ENCODE assay signal across 22 cellular contexts in genomic region chr2:22485456-22485855, GRCh38.
DNase-seq lines count a peak whose midpoint lies in the region; ATAC-seq and TF ChIP-seq lines count a peak whose summit lies in the region.
"Had no signal": no experiment of that assay in that cellular context is flagged by ENCODE, and none has a peak within 500 bp of the region (broad histone marks: within the 10 kb centered on the region; RNA-seq: fewer than 3 reads in every experiment).

No MANE protein-coding gene starts in this region.

- no peak overlapping the region for H3K18ac ChIP-seq in trophoblast cell (ENCODE audit: low read length)

- H2AFZ ChIP-seq in trophoblast cell (ENCODE audit: insufficient read depth, low read length, poor library complexity) = no peak overlapping the region
- H2AFZ ChIP-seq: GM23248 had no signal

- H3K4me1 ChIP-seq in trophoblast cell (ENCODE audit: control insufficient read depth in 1 of 2, insufficient read depth in 2 of 2, low read length in 2 of 2) (peaks cover 0 to 12% of the 10 kb centered on the region in 2 experiments), colonic mucosa (no peaks in the 10 kb centered on the region)
- H3K4me1 ChIP-seq: BLaER1 had no signal

- POLR2A ChIA-PET in WTC11 (lab: Charles Lee) = no interaction called here
- POLR2A ChIA-PET in CD4-positive, alpha-beta T cell (lab: Charles Lee) = no interaction called here

- H3K9ac ChIP-seq in trophoblast cell (ENCODE audit: low read length) = no peak overlapping the region
- no peak overlapping the region for H3K9ac ChIP-seq in colonic mucosa (ENCODE audit: low read depth in 2 of 2, low read length in 2 of 2)
- H3K9ac ChIP-seq: BLaER1, GM23248 had no signal

- H3K9me3 ChIP-seq in trophoblast cell (ENCODE audit: insufficient read depth, low read depth, low read length) = no peaks in the 10 kb centered on the region
- H3K9me3 ChIP-seq in CD4-positive, alpha-beta T cell (ENCODE audit: control insufficient read depth, low read length) = no peaks in the 10 kb centered on the region
- H3K9me3 ChIP-seq in colonic mucosa = no peaks in the 10 kb centered on the region

- no peaks in the 10 kb centered on the region for H3K79me2 ChIP-seq in trophoblast cell (ENCODE audit: control insufficient read depth, insufficient read depth, low read length, poor library complexity)

- H3K4ac ChIP-seq in trophoblast cell (ENCODE audit: low read depth, low read length) = no peak overlapping the region

- no peak overlapping the region for H4K8ac ChIP-seq in trophoblast cell (ENCODE audit: low read depth, low read length)

- H3K36me3 Mint-ChIP-seq in WTC11 = no peaks in the 10 kb centered on the region; the same call in 1 of the 2 replicates
- H3K36me3 Mint-ChIP-seq in CD4-positive, alpha-beta T cell (ENCODE audit: low read depth) = no peaks in the 10 kb centered on the region
- H3K36me3 Mint-ChIP-seq: CD14-positive monocyte; CD8-positive, alpha-beta T cell; IgD-negative memory B cell had no signal

- TF ChIP-seq CTCF in WTC11 (IDR thresholded peaks at IDR 0.05) (no peak), colonic mucosa (IDR thresholded peaks at IDR 0.05) (no peak)
- TF ChIP-seq CTCF in CD4-positive, alpha-beta T cell (IDR thresholded peaks at IDR 0.05) = no peak

- no peak overlapping the region for H4K12ac ChIP-seq in trophoblast cell (ENCODE audit: low read depth, low read length)

- peaks cover 20% of the 10 kb centered on the region for H3K9me3 Mint-ChIP-seq in WTC11
- peaks cover 2% of the 10 kb centered on the region for H3K9me3 Mint-ChIP-seq in CD4-positive, alpha-beta T cell

- H2BK12ac ChIP-seq in trophoblast cell (ENCODE audit: low read length) = no peak overlapping the region

- no peak overlapping the region for H3K4me3 Mint-ChIP-seq in WTC11
- no peak overlapping the region for H3K4me3 Mint-ChIP-seq in CD4-positive, alpha-beta T cell
- H3K4me3 Mint-ChIP-seq: CD14-positive monocyte; CD8-positive, alpha-beta T cell; HFFc6; IgD-negative memory B cell had no signal

- no CpG with 5 or more reads among the region's 2 CpGs for WGBS in trophoblast cell (ENCODE audit: extremely low coverage, insufficient coverage, insufficient read length)

- DNase-seq in ELF-1 (ENCODE audit: low read depth, low spot score) = peak; percentile 17
- DNase-seq in WTC11 (ENCODE audit: low spot score) = no peak
- peak; percentile 19 for DNase-seq in iPS DF 4.7 (ENCODE audit: extremely low read depth, low spot score)
- no peak for DNase-seq in trophoblast cell
- DNase-seq in CD4-positive, alpha-beta T cell = no peak
- no peak for DNase-seq in colonic mucosa
- DNase-seq: 8988T; Calu3; CD8-positive, alpha-beta T cell; DMS 273 treated with DMSO at 0.1 percent for 48 hours; DMS53; DND-41; EL; GM23248; H7; HFFc6 had no signal

- H3K4me3 ChIP-seq in trophoblast cell (ENCODE audit: low read depth, low read length) (no peak overlapping the region), colonic mucosa (no peak overlapping the region)
- H3K4me3 ChIP-seq: BLaER1, GM23248 had no signal

- H3K27me3 Mint-ChIP-seq in WTC11 (ENCODE audit: low read depth) = no peaks in the 10 kb centered on the region
- no peaks in the 10 kb centered on the region for H3K27me3 Mint-ChIP-seq in CD4-positive, alpha-beta T cell
- H3K27me3 Mint-ChIP-seq: IgD-negative memory B cell had no signal

- no peak overlapping the region for H3K27ac Mint-ChIP-seq in WTC11
- no peak overlapping the region for H3K27ac Mint-ChIP-seq in CD4-positive, alpha-beta T cell
- H3K27ac Mint-ChIP-seq: CD14-positive monocyte; CD8-positive, alpha-beta T cell; HFFc6; IgD-negative memory B cell had no signal

- H3K27ac ChIP-seq in trophoblast cell (ENCODE audit: low read depth, low read length) (peak overlapping the region; percentile 54), colonic mucosa (no peak overlapping the region)
- H3K27ac ChIP-seq in CD4-positive, alpha-beta T cell (ENCODE audit: low read depth, low read length) = no peak overlapping the region
- H3K27ac ChIP-seq: BLaER1, GM23248 had no signal

- H3K27me3 ChIP-seq in trophoblast cell (ENCODE audit: insufficient read depth, low read length) (no peaks in the 10 kb centered on the region), colonic mucosa (no peaks in the 10 kb centered on the region)
- no peaks in the 10 kb centered on the region for H3K27me3 ChIP-seq in CD4-positive, alpha-beta T cell (ENCODE audit: control insufficient read depth, insufficient read depth, low read length)
- H3K27me3 ChIP-seq: BLaER1 had no signal

- no peak overlapping the region for H3K4me2 ChIP-seq in trophoblast cell (ENCODE audit: low read length)
- H3K4me2 ChIP-seq: BLaER1 had no signal

- H3K23ac ChIP-seq in trophoblast cell (ENCODE audit: low read length) = no peak overlapping the region

- intact Hi-C loops in CD4-positive, alpha-beta T cell (cut with DNase I, micrococcal nuclease) = no loop called here
- intact Hi-C loops in colonic mucosa (cut with DNase I) = no loop called here

- no peak overlapping the region for H2AK5ac ChIP-seq in trophoblast cell (ENCODE audit: low read length)

- ATAC-seq in WTC11 (peak; percentile 53), HG02623 (IDR thresholded peaks at IDR 0.05; ENCODE audit: unreplicated experiment) (no peak)
- ATAC-seq in CD4-positive, alpha-beta T cell (ENCODE audit: poor library complexity) = no peak
- ATAC-seq: CD8-positive, alpha-beta T cell; HCT116; HepG2 had no signal

- H4K91ac ChIP-seq in trophoblast cell (ENCODE audit: low read depth, low read length) = no peak overlapping the region

- H2BK5ac ChIP-seq in trophoblast cell (ENCODE audit: low read depth, low read length, poor library complexity) = no peak overlapping the region

- H3K14ac ChIP-seq in trophoblast cell (ENCODE audit: low read length) = no peak overlapping the region

- no peak overlapping the region for H2BK120ac ChIP-seq in trophoblast cell (ENCODE audit: insufficient read depth, low read length, poor library complexity)

- H3K36me3 ChIP-seq in trophoblast cell (ENCODE audit: control insufficient read depth in 1 of 2, insufficient read depth in 2 of 2, low read length in 2 of 2) (peaks cover 0 to 1% of the 10 kb centered on the region in 2 experiments), colonic mucosa (no peaks in the 10 kb centered on the region)
- H3K36me3 ChIP-seq: BLaER1 had no signal

- peaks cover 16% of the 10 kb centered on the region for H3K4me1 Mint-ChIP-seq in WTC11
- no peaks in the 10 kb centered on the region for H3K4me1 Mint-ChIP-seq in CD4-positive, alpha-beta T cell (ENCODE audit: low read depth)
- H3K4me1 Mint-ChIP-seq: CD14-positive monocyte, IgD-negative memory B cell had no signal

- CTCF ChIA-PET in WTC11 (lab: Charles Lee) = no interaction called here
- CTCF ChIA-PET in CD4-positive, alpha-beta T cell (lab: Charles Lee) = no interaction called here

- H3K79me1 ChIP-seq in trophoblast cell (ENCODE audit: low read length) = peaks cover 4% of the 10 kb centered on the region

TF ChIP-seq in WTC11, 78 proteins besides CTCF, POLR2A, EP300 and RAD21:
- TF ChIP-seq TEAD1 (CRISPR knock-in tag; IDR thresholded peaks at IDR 0.05) (no peak), JUN (CRISPR knock-in tag; IDR thresholded peaks at IDR 0.05) (no peak), MYBL2 (CRISPR knock-in tag; IDR thresholded peaks at IDR 0.05) (no peak), IRF2 (CRISPR knock-in tag; IDR thresholded peaks at IDR 0.05; ENCODE audit: borderline replicate concordance, low read depth) (no peak), ZNF232 (CRISPR knock-in tag; IDR thresholded peaks at IDR 0.05) (no peak)

Comparison
In these comparisons a context has a peak if more than half of its experiments do, and no peak if none do; other contexts are left out.
1. DNase-seq: peak in ELF-1 (single experiment) and iPS DF 4.7 (single experiment); none in WTC11 (single experiment), trophoblast cell (0 of 2), CD4-positive, alpha-beta T cell (0 of 10) and colonic mucosa (single experiment).